Comparison of ENCODE assay signal across 27 cellular contexts in genomic region chr6:66599541-66599940, GRCh38.
DNase-seq lines count a peak whose midpoint lies in the region; ATAC-seq, FAIRE-seq and TF ChIP-seq lines count a peak whose summit lies in the region.
"Had no signal": no experiment of that assay in that cellular context is flagged by ENCODE, and none has a peak within 500 bp of the region (broad histone marks: within the 10 kb centered on the region; RNA-seq: fewer than 3 reads in every experiment).

No MANE protein-coding gene starts in this region.

- DNase-seq in GM03348 (ENCODE audit: low spot score) (peak; percentile 6), NCI-H69 (lab: John Stamatoyannopoulos, UW) (peak; percentile 10), bronchial epithelial cell (ENCODE audit: low read depth) (peak; percentile 13), HUDEP-2 (lab: John Stamatoyannopoulos, UW; ENCODE audit: unreplicated experiment in 76 of 76) (no peak), dermis blood vessel endothelial cell (no peak)
- DNase-seq: CD4-positive, alpha-beta memory T cell; DND-41; NCI-H1092 treated with DMSO at 0.1 percent for 48 hours; NCI-H146; NCI-H2029; NCI-H2227 treated with DMSO at 0.1 percent for 48 hours; NCI-H510A treated with DMSO at 0.1 percent for 48 hours; NCI-H774; NK-92 treated with Interleukin-12 subunit alpha and Interleukin-12 subunit beta, amount 100 ng/mL, for 24 hours; SHP77; SW 1271; T-helper 17 cell had no signal

- no peaks in the 10 kb centered on the region for H3K27me3 ChIP-seq in bronchial epithelial cell (ENCODE audit: control insufficient read depth, insufficient read depth, low read length)
- H3K27me3 ChIP-seq: BLaER1 had no signal

- TF ChIP-seq CTCF in bronchial epithelial cell (IDR thresholded peaks at IDR 0.05; ENCODE audit: insufficient read depth, low read length, severe bottlenecking) = no peak

- FAIRE-seq in bronchial epithelial cell (lab: Jason Lieb, UNC) = no peak
- FAIRE-seq: GM18507, HepG2, K562, RCC 7860 had no signal

- H3K4me3 ChIP-seq in bronchial epithelial cell (ENCODE audit: low read depth, low read length) = no peak overlapping the region
- H3K4me3 ChIP-seq: BLaER1, GM23338, HAP-1, K562, SK-N-MC had no signal

- ATAC-seq in HG03520 (IDR thresholded peaks at IDR 0.05; ENCODE audit: unreplicated experiment) (no peak), HG03432 (IDR thresholded peaks at IDR 0.05; ENCODE audit: unreplicated experiment) (no peak)
- ATAC-seq: GM23338, HepG2, K562, T-helper 17 cell had no signal

- no peaks in the 10 kb centered on the region for H3K36me3 ChIP-seq in bronchial epithelial cell (ENCODE audit: control insufficient read depth, insufficient read depth, low read length)
- H3K36me3 ChIP-seq: BLaER1, HAP-1 had no signal

Comparison
In these comparisons a context has a peak if more than half of its experiments do, and no peak if none do; other contexts are left out.
1. DNase-seq: peak in GM03348 (single experiment), NCI-H69 (single experiment) and bronchial epithelial cell (single experiment); none in HUDEP-2 (0 of 76) and dermis blood vessel endothelial cell (single experiment).